ENCODE assay signal across 16 cellular contexts in the genomic region with DNA sequence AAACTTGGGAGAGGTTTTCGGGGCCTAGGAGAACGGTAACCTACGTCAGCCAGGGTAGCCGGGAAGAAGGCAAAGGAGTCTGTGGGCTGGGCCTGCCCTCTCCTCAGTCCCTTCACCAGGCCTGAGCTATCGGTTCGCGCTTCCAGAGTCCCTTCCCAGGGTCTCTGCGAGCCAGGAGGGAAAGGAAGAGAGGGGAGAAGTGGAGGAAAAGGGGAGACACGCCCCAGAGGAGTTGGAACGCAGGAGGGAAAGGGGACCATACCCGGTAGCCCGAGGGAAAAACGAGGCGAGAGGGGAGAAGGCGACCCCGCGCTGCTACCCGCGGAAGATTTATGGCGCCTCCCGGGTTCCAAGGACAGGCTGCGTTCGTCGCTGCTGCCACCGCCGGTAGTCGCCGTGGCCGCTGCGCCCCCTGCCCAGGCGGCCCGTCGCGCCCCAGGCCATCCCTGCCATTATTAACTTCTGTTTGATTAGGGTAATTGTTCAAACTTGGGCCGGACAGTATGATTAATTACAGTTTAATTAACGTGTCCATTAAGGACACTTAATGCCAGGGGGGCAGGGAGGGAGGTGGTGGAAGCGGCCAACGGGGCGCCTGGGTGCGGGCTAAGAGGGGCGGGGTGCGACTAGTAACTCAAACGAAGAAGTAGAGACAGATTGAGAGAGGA. TPM values are rescaled to one million over a fixed set of nuclear protein-coding genes. Genes with fewer than 3 reads are reported as not detected.
DNase-seq lines count a peak whose midpoint lies in the region; TF ChIP-seq lines count a peak whose summit lies in the region.
"Had no signal": no experiment of that assay in that cellular context is flagged by ENCODE, and none has a peak within 500 bp of the region (broad histone marks: within the 10 kb centered on the region; RNA-seq: fewer than 3 reads in every experiment).

No MANE protein-coding gene starts in this region.

- no peaks in the 10 kb centered on the region for H3F3A ChIP-seq in neural cell (ENCODE audit: insufficient read depth, low read length, poor library complexity, severe bottlenecking)

- peaks cover 3% of the 10 kb centered on the region for H3K36me3 Mint-ChIP-seq in activated T-helper 2 cell treated with anti-CD3 and anti-CD28 coated beads, Interferon-gamma antibody, Interleukin-2, Interleukin-4, amounts not matched to agents 10 μg/mL and 5 μg/mL and 100 μg/mL, durations not matched to agents 14 hours and 24 hours and 36 hours (ENCODE audit: low read depth)

- peaks cover 60% of the 10 kb centered on the region for H3K4me1 ChIP-seq in left ventricle myocardium inferior

- no peak overlapping the region for H2AFZ ChIP-seq in neural cell (ENCODE audit: low read depth, low read length)

- peak overlapping the region; percentile 55 for H3K27ac Mint-ChIP-seq in activated T-helper 2 cell treated with anti-CD3 and anti-CD28 coated beads, Interferon-gamma antibody, Interleukin-2, Interleukin-4, amounts not matched to agents 10 μg/mL and 5 μg/mL and 100 μg/mL, durations not matched to agents 14 hours and 24 hours and 36 hours

- H3K4me3 Mint-ChIP-seq in activated T-helper 2 cell treated with anti-CD3 and anti-CD28 coated beads, Interferon-gamma antibody, Interleukin-2, Interleukin-4, amounts not matched to agents 10 μg/mL and 5 μg/mL and 100 μg/mL, durations not matched to agents 14 hours and 24 hours and 36 hours (ENCODE audit: low read depth), result no peak overlapping the region

- H4K20me1 ChIP-seq in neural cell (ENCODE audit: insufficient read depth), result peaks cover 4% of the 10 kb centered on the region

- no peaks in the 10 kb centered on the region for H3K9me2 ChIP-seq in neural cell (ENCODE audit: insufficient read depth, low read length)

- H3K9me3 Mint-ChIP-seq in activated T-helper 2 cell treated with anti-CD3 and anti-CD28 coated beads, Interferon-gamma antibody, Interleukin-2, Interleukin-4, amounts not matched to agents 10 μg/mL and 5 μg/mL and 100 μg/mL, durations not matched to agents 14 hours and 24 hours and 36 hours, result no peaks in the 10 kb centered on the region

- H3K4me3 ChIP-seq in neural cell (ENCODE audit: low read length) (peak overlapping the region; percentile 15), left ventricle myocardium inferior (no peak overlapping the region)
- H3K4me3 ChIP-seq: ascending aorta had no signal

- DNase-seq in DMS53 (lab: John Stamatoyannopoulos, UW) (peak; percentile 23), DMS53 treated with DMSO at 0.1 percent for 48 hours (lab: John Stamatoyannopoulos, UW; ENCODE audit: unreplicated experiment) (no peak), GM10266 (ENCODE audit: extremely low spot score) (peak; percentile 42), NCI-H1048 (lab: John Stamatoyannopoulos, UW) (no peak), left ventricle myocardium inferior (no peak)
- no peak for DNase-seq in activated T-helper 2 cell treated with anti-CD3 and anti-CD28 coated beads, Interferon-gamma antibody, Interleukin-2, Interleukin-4, amounts not matched to agents 10 μg/mL and 5 μg/mL and 100 μg/mL, durations not matched to agents 14 hours and 24 hours and 36 hours (ENCODE audit: low spot score)
- DNase-seq in activated CD4-positive, alpha-beta T cell treated with anti-CD3 and anti-CD28 coated beads for 48 hours, result no peak
- DNase-seq: effector memory CD4-positive, alpha-beta T cell; PC-3 had no signal

- no peak for TF ChIP-seq RAD21 in neural cell (conservative IDR thresholded peaks at IDR 0.05)

- H3K27me3 Mint-ChIP-seq in activated T-helper 2 cell treated with anti-CD3 and anti-CD28 coated beads, Interferon-gamma antibody, Interleukin-2, Interleukin-4, amounts not matched to agents 10 μg/mL and 5 μg/mL and 100 μg/mL, durations not matched to agents 14 hours and 24 hours and 36 hours (ENCODE audit: low read depth), result peaks cover 79% of the 10 kb centered on the region

- peaks cover 8% of the 10 kb centered on the region for H3K9me3 ChIP-seq in neural cell (ENCODE audit: low read length)
- peaks cover under 1% of the 10 kb centered on the region for H3K9me3 ChIP-seq in left ventricle myocardium inferior (replicated peaks)
- H3K9me3 ChIP-seq: ascending aorta had no signal

- no peaks in the 10 kb centered on the region for H3K36me3 ChIP-seq in neural cell (ENCODE audit: insufficient read depth, low read length)
- H3K36me3 ChIP-seq in left ventricle myocardium inferior, result no peaks in the 10 kb centered on the region
- H3K36me3 ChIP-seq: ascending aorta had no signal

- no peaks in the 10 kb centered on the region for H3K79me2 ChIP-seq in neural cell (replicated peaks; ENCODE audit: insufficient read depth, low read length)

- no peak for TF ChIP-seq EP300 in neural cell (conservative IDR thresholded peaks at IDR 0.05; ENCODE audit: poor library complexity, severe bottlenecking)

- H3K27ac ChIP-seq in neural cell (ENCODE audit: low read length) (no peak overlapping the region), left ventricle myocardium inferior (replicated peaks) (no peak overlapping the region)
- H3K27ac ChIP-seq: ascending aorta, HL-60 had no signal

- no peak overlapping the region for H3K9ac ChIP-seq in neural cell (ENCODE audit: low read length)

- intact Hi-C loops in activated T-helper 2 cell treated with anti-CD3 and anti-CD28 coated beads, Interferon-gamma antibody, Interleukin-2, Interleukin-4, amounts not matched to agents 10 μg/mL and 5 μg/mL and 100 μg/mL, durations not matched to agents 14 hours and 24 hours and 36 hours (cut with micrococcal nuclease), result no loop called here
- intact Hi-C loops in left ventricle myocardium inferior (cut with micrococcal nuclease), result no loop called here

- H3K27me3 ChIP-seq in neural cell (ENCODE audit: insufficient read depth, low read depth, low read length) (peaks cover 86% of the 10 kb centered on the region), left ventricle myocardium inferior (ENCODE audit: low read depth) (peaks cover 100% of the 10 kb centered on the region)

- TF ChIP-seq CTCF in GM10266 (IDR thresholded peaks at IDR 0.05; ENCODE audit: control insufficient read depth, insufficient read depth, low read depth, missing control alignments) (no peak), neural cell (IDR thresholded peaks at IDR 0.05; ENCODE audit: poor library complexity, severe bottlenecking) (peak; percentile 18), left ventricle myocardium inferior (IDR thresholded peaks at IDR 0.05; ENCODE audit: borderline replicate concordance) (no peak)

- peaks cover 13% of the 10 kb centered on the region for H3K4me1 Mint-ChIP-seq in activated T-helper 2 cell treated with anti-CD3 and anti-CD28 coated beads, Interferon-gamma antibody, Interleukin-2, Interleukin-4, amounts not matched to agents 10 μg/mL and 5 μg/mL and 100 μg/mL, durations not matched to agents 14 hours and 24 hours and 36 hours (ENCODE audit: low read depth)

- H3K4me2 ChIP-seq in neural cell (ENCODE audit: low read length), result no peak overlapping the region

TF ChIP-seq in neural cell, 6 proteins besides CTCF, POLR2A, EP300 and RAD21:
- TF ChIP-seq EZH2 (IDR thresholded peaks at IDR 0.05; ENCODE audit: borderline replicate concordance, insufficient read depth, low read length, poor library complexity, severe bottlenecking), result peak; percentile 16
- TF ChIP-seq TAF1 (IDR thresholded peaks at IDR 0.05; ENCODE audit: low read depth), result no peak
TF ChIP-seq in neural cell: peak in this region for 1.

RNA-seq across cellular contexts. Expression of gene SKOR1, which starts 3.4 kb away (rescaled TPM):
- total RNA-seq in activated T-helper 2 cell treated with anti-CD3 and anti-CD28 coated beads, Interferon-gamma antibody, Interleukin-2, Interleukin-4, amounts not matched to agents 10 μg/mL and 5 μg/mL and 100 μg/mL, durations not matched to agents 14 hours and 24 hours and 36 hours, result 0.09 and 0.21 TPM in 2 replicates
- polyA plus RNA-seq in neural cell, result 0.81 and 0.94 TPM in 2 replicates
- polyA minus RNA-seq in neural cell, result 1.5 and 2.1 TPM in 2 replicates
- total RNA-seq in left ventricle myocardium inferior, result 0.22 TPM
- total RNA-seq: ascending aorta had no signal

RNA-seq across cellular contexts. Expression of gene RNU6-1, which starts 17.9 kb away (rescaled TPM):
- not detected in 2 replicates for total RNA-seq in activated T-helper 2 cell treated with anti-CD3 and anti-CD28 coated beads, Interferon-gamma antibody, Interleukin-2, Interleukin-4, amounts not matched to agents 10 μg/mL and 5 μg/mL and 100 μg/mL, durations not matched to agents 14 hours and 24 hours and 36 hours
- not detected in 2 replicates for polyA plus RNA-seq in neural cell
- polyA minus RNA-seq in neural cell, result not detected in 2 replicates
- total RNA-seq in left ventricle myocardium inferior, result not detected
- total RNA-seq: ascending aorta, frontal cortex, M059J, PC-3 had no signal
- polyA plus RNA-seq: keratinocyte, thymus had no signal

Comparison
In these comparisons a context has a peak if more than half of its experiments do, and no peak if none do; other contexts are left out.
1. DNase-seq: peak in DMS53 (single experiment) and GM10266 (single experiment); none in DMS53 treated with DMSO at 0.1 percent for 48 hours (single experiment), activated T-helper 2 cell treated with anti-CD3 and anti-CD28 coated beads, Interferon-gamma antibody, Interleukin-2, Interleukin-4, amounts not matched to agents 10 μg/mL and 5 μg/mL and 100 μg/mL, durations not matched to agents 14 hours and 24 hours and 36 hours (single experiment), NCI-H1048 (single experiment), activated CD4-positive, alpha-beta T cell treated with anti-CD3 and anti-CD28 coated beads for 48 hours (single experiment) and left ventricle myocardium inferior (single experiment).